Comparison of ENCODE assay signal across 2 cellular contexts in the genomic region with DNA sequence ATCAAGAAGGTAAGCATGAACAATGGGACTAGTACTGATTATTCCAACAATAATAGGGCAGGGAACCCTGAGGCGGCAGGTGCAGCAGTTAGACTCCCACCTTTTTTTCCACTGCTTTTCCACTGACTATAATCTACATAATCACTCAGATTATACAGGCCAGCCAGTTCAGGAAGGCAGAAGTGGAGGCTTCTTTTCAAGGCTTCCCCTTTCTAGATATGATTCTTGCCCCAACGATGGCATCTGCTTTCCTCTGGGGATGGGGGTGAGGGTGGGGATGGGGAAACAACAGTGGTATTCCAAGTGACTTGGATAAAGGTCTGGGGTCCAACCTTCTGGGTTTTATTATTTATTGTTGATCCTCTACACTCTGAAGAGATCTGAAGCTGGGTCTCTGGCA.
TF ChIP-seq lines count a peak whose summit lies in the region.

No MANE protein-coding gene starts in this region.

TF ChIP-seq in liver, 16 proteins besides CTCF, POLR2A, EP300 and RAD21:
- no peak for TF ChIP-seq ATF3 (IDR thresholded peaks at IDR 0.05)
- no peak for TF ChIP-seq FOXA2 (IDR thresholded peaks at IDR 0.05)
- TF ChIP-seq, protein P1, sequence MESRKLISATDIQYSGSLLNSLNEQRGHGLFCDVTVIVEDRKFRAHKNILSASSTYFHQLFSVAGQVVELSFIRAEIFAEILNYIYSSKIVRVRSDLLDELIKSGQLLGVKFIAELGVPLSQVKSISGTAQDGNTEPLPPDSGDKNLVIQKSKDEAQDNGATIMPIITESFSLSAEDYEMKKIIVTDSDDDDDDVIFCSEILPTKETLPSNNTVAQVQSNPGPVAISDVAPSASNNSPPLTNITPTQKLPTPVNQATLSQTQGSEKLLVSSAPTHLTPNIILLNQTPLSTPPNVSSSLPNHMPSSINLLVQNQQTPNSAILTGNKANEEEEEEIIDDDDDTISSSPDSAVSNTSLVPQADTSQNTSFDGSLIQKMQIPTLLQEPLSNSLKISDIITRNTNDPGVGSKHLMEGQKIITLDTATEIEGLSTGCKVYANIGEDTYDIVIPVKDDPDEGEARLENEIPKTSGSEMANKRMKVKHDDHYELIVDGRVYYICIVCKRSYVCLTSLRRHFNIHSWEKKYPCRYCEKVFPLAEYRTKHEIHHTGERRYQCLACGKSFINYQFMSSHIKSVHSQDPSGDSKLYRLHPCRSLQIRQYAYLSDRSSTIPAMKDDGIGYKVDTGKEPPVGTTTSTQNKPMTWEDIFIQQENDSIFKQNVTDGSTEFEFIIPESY (IDR thresholded peaks at IDR 0.05): no peak
- TF ChIP-seq JUND (IDR thresholded peaks at IDR 0.05): no peak
- no peak for TF ChIP-seq HNF4G (IDR thresholded peaks at IDR 0.05)
- no peak for TF ChIP-seq HNF4A (conservative IDR thresholded peaks at IDR 0.05)
- TF ChIP-seq, protein P2, sequence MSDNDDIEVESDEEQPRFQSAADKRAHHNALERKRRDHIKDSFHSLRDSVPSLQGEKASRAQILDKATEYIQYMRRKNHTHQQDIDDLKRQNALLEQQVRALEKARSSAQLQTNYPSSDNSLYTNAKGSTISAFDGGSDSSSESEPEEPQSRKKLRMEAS (IDR thresholded peaks at IDR 0.05): no peak
- no peak for TF ChIP-seq TAF1 (conservative IDR thresholded peaks at IDR 0.05)
- TF ChIP-seq YY1 (IDR thresholded peaks at IDR 0.05): no peak
- no peak for TF ChIP-seq SP1 (IDR thresholded peaks at IDR 0.05)
- TF ChIP-seq REST (IDR thresholded peaks at IDR 0.05): no peak
- TF ChIP-seq NR2F2 (IDR thresholded peaks at IDR 0.05): no peak

TF ChIP-seq in HepG2, 621 proteins besides CTCF, POLR2A, EP300 and RAD21:
- TF ChIP-seq, protein P1 (CRISPR knock-in tag; IDR thresholded peaks at IDR 0.05): no peak
- TF ChIP-seq ZNF383 (CRISPR knock-in tag; IDR thresholded peaks at IDR 0.05; ENCODE audit: borderline replicate concordance) (no peak), NKX3-1 (CRISPR knock-in tag; IDR thresholded peaks at IDR 0.05) (no peak), ZNF224 (CRISPR knock-in tag; IDR thresholded peaks at IDR 0.05) (no peak), MAF1 (CRISPR knock-in tag; IDR thresholded peaks at IDR 0.05; ENCODE audit: borderline replicate concordance) (no peak), ZNF749 (CRISPR knock-in tag; IDR thresholded peaks at IDR 0.05; ENCODE audit: borderline replicate concordance) (no peak), ZFP37 (CRISPR knock-in tag; IDR thresholded peaks at IDR 0.05; ENCODE audit: borderline replicate concordance) (no peak)
- TF ChIP-seq, protein P3, sequence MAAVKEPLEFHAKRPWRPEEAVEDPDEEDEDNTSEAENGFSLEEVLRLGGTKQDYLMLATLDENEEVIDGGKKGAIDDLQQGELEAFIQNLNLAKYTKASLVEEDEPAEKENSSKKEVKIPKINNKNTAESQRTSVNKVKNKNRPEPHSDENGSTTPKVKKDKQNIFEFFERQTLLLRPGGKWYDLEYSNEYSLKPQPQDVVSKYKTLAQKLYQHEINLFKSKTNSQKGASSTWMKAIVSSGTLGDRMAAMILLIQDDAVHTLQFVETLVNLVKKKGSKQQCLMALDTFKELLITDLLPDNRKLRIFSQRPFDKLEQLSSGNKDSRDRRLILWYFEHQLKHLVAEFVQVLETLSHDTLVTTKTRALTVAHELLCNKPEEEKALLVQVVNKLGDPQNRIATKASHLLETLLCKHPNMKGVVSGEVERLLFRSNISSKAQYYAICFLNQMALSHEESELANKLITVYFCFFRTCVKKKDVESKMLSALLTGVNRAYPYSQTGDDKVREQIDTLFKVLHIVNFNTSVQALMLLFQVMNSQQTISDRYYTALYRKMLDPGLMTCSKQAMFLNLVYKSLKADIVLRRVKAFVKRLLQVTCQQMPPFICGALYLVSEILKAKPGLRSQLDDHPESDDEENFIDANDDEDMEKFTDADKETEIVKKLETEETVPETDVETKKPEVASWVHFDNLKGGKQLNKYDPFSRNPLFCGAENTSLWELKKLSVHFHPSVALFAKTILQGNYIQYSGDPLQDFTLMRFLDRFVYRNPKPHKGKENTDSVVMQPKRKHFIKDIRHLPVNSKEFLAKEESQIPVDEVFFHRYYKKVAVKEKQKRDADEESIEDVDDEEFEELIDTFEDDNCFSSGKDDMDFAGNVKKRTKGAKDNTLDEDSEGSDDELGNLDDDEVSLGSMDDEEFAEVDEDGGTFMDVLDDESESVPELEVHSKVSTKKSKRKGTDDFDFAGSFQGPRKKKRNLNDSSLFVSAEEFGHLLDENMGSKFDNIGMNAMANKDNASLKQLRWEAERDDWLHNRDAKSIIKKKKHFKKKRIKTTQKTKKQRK (IDR thresholded peaks at IDR 0.05; ENCODE audit: low read length): no peak
TF ChIP-seq in HepG2: peak in this region for 0.
